Comparison of ENCODE assay signal across 25 cellular contexts in the genomic region with DNA sequence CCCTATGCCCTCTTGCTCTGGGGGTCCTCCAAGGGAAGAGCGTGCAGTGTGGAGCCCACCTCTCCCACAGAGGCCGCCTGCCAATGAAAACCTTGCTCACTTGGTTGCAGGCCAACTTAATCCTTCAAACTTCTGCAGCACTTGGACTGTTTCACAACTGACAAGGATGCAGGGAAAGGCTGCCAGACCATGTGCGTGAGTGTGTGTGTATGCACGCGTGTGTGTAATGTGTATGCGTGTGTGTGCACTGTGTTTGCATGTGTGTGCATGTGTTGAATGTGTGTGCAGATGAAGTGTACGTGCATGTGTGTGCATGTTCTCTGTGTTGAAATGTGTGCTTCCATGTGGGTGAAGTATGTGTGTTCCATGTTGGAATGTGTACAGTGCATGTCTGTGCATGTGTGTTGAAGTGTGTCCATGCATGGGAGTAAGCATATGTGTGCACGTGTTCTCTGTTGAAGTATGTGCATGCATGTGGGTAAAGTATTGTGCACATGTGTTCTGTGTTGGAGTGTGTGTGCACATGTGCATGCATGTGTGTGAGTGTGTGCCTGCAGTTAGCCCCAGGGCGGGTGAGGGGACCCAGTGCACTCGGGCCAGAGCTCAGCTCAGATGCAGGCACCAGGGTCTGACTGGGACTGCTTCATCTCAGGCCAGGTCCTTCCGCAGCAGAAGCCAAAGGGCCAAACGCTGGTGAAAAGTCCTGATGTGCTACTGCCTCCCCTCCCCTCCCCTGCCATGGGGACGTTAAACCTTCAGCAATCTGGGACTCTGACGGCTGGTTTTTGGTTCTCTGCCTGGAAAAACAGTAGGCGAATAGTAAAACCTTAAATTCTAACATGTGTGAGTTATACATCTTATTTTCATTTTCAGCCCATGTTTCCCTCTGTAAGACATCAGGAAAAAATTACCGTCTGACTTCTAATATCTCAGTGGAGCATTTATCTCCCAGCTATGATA.
DNase-seq lines count a peak whose midpoint lies in the region; ATAC-seq and TF ChIP-seq lines count a peak whose summit lies in the region.
"Had no signal": no experiment of that assay in that cellular context is flagged by ENCODE, and none has a peak within 500 bp of the region (broad histone marks: within the 10 kb centered on the region; RNA-seq: fewer than 3 reads in every experiment).

No MANE protein-coding gene starts in this region.

- intact Hi-C loops in heart right ventricle (cut with DNase I), result no loop called here

- peaks cover 3 to 67% (median 31%) of the 10 kb centered on the region in 9 donors for H3K4me1 ChIP-seq in heart right ventricle
- peaks cover 0 to 32% of the 10 kb centered on the region in 2 donors for H3K4me1 ChIP-seq in right atrium auricular region
- peaks cover 14% of the 10 kb centered on the region for H3K4me1 ChIP-seq in adipocyte (ENCODE audit: control insufficient read depth, insufficient read depth, low read length)
- H3K4me1 ChIP-seq in thymus (ENCODE audit: control insufficient read depth, insufficient read depth, low read length), result peaks cover 2% of the 10 kb centered on the region
- H3K4me1 ChIP-seq in BE2C, result no peaks in the 10 kb centered on the region
- H3K4me1 ChIP-seq: HAP-1 had no signal

- no peak for DNase-seq in heart right ventricle
- DNase-seq in right atrium auricular region (ENCODE audit: low spot score), result no peak
- DNase-seq in adipocyte (ENCODE audit: low read depth), result peak; percentile 67
- no peak for DNase-seq in immature natural killer cell
- DNase-seq in BE2C, result no peak
- DNase-seq: ACHN; activated CD4-positive, alpha-beta memory T cell treated with anti-CD3 and anti-CD28 coated beads for 36 hours; activated T-cell treated with anti-CD3 and anti-CD28 coated beads, Interleukin-2, amount 50 U/mL, for 72 hours; CD4-positive, alpha-beta T cell; MG63; NCI-H1694 treated with DMSO at 0.1 percent for 48 hours; NCI-H446; occipital lobe; stimulated activated CD4-positive, alpha-beta T cell treated with anti-CD3 and anti-CD28 coated beads, Interleukin-1b, Interleukin-23, amount 100 ng/mL, for 48 hours; WERI-Rb-1 had no signal

- H3K27me3 ChIP-seq in heart right ventricle (no peaks in the 10 kb centered on the region), right atrium auricular region (no peaks in the 10 kb centered on the region), adipocyte (replicated peaks; ENCODE audit: control insufficient read depth, insufficient read depth, low read length) (no peaks in the 10 kb centered on the region), thymus (ENCODE audit: control insufficient read depth, insufficient read depth) (no peaks in the 10 kb centered on the region), BE2C (no peaks in the 10 kb centered on the region)
- H3K27me3 ChIP-seq: MG63 had no signal

- H3K27ac Mint-ChIP-seq in immature natural killer cell, result peak overlapping the region in 5 of 6 donors; percentile 23 to 77 (median 56)
- H3K27ac Mint-ChIP-seq: activated CD4-positive, alpha-beta memory T cell treated with anti-CD3 and anti-CD28 coated beads for 36 hours; activated T-cell treated with anti-CD3 and anti-CD28 coated beads, Interleukin-2, amount 50 U/mL, for 72 hours; CD4-positive, alpha-beta T cell; IgD-negative memory B cell; stimulated activated naive CD8-positive, alpha-beta T cell treated with anti-CD3 and anti-CD28 coated beads, Interleukin-15, Interleukin-2, amounts not matched to agents 100 ng/mL and 50 ng/mL, for 24 hours; type B pancreatic cell had no signal

- WGBS in heart right ventricle, 2 donors, result 63 to 69% methylated on average over 16 of the region's 16 CpGs
- WGBS in thymus, result 94% methylated on average over 16 of the region's 16 CpGs

- peaks cover 11 to 54% (median 23%) of the 10 kb centered on the region in 3 donors for H3K36me3 Mint-ChIP-seq in immature natural killer cell

- H3K9me3 Mint-ChIP-seq in immature natural killer cell, result no peaks in the 10 kb centered on the region
- H3K9me3 Mint-ChIP-seq: activated CD4-positive, alpha-beta memory T cell treated with anti-CD3 and anti-CD28 coated beads for 36 hours; activated T-cell treated with anti-CD3 and anti-CD28 coated beads, Interleukin-2, amount 50 U/mL, for 72 hours; CD4-positive, alpha-beta T cell; IgD-negative memory B cell; stimulated activated naive CD8-positive, alpha-beta T cell treated with anti-CD3 and anti-CD28 coated beads, Interleukin-15, Interleukin-2, amounts not matched to agents 100 ng/mL and 50 ng/mL, for 24 hours; type B pancreatic cell had no signal

- H3K9ac ChIP-seq in adipocyte (ENCODE audit: low read length), result peak overlapping the region; percentile 53

- H3K36me3 ChIP-seq in heart right ventricle (peaks cover 0 to 100% (median 17%) of the 10 kb centered on the region in 9 donors), right atrium auricular region (peaks cover 22% of the 10 kb centered on the region), adipocyte (ENCODE audit: control insufficient read depth, insufficient read depth, low read length, severe bottlenecking) (no peaks in the 10 kb centered on the region), thymus (ENCODE audit: control insufficient read depth, insufficient read depth) (peaks cover 82% of the 10 kb centered on the region), BE2C (no peaks in the 10 kb centered on the region)
- H3K36me3 ChIP-seq: cardiac muscle cell, HAP-1, MG63, WERI-Rb-1 had no signal

- H3K27me3 Mint-ChIP-seq in immature natural killer cell (ENCODE audit: low read depth in 3 of 3), result peaks cover 0 to 4% (median 0%) of the 10 kb centered on the region in 3 donors
- H3K27me3 Mint-ChIP-seq: activated CD4-positive, alpha-beta memory T cell treated with anti-CD3 and anti-CD28 coated beads for 36 hours; CD4-positive, alpha-beta T cell; IgD-negative memory B cell; stimulated activated naive CD8-positive, alpha-beta T cell treated with anti-CD3 and anti-CD28 coated beads, Interleukin-15, Interleukin-2, amounts not matched to agents 100 ng/mL and 50 ng/mL, for 24 hours had no signal

- H3K9me3 ChIP-seq in heart right ventricle, result no peaks in the 10 kb centered on the region
- no peaks in the 10 kb centered on the region for H3K9me3 ChIP-seq in right atrium auricular region
- H3K9me3 ChIP-seq in adipocyte (ENCODE audit: control insufficient read depth, low read length), result no peaks in the 10 kb centered on the region
- no peaks in the 10 kb centered on the region for H3K9me3 ChIP-seq in thymus (ENCODE audit: control insufficient read depth)
- H3K9me3 ChIP-seq in BE2C, result no peaks in the 10 kb centered on the region
- H3K9me3 ChIP-seq: HAP-1, MG63, mucosa of descending colon had no signal

- H3K4me3 Mint-ChIP-seq in immature natural killer cell, result no peak overlapping the region
- H3K4me3 Mint-ChIP-seq: activated CD4-positive, alpha-beta memory T cell treated with anti-CD3 and anti-CD28 coated beads for 36 hours; activated T-cell treated with anti-CD3 and anti-CD28 coated beads, Interleukin-2, amount 50 U/mL, for 72 hours; CD4-positive, alpha-beta T cell; IgD-negative memory B cell; stimulated activated naive CD8-positive, alpha-beta T cell treated with anti-CD3 and anti-CD28 coated beads, Interleukin-15, Interleukin-2, amounts not matched to agents 100 ng/mL and 50 ng/mL, for 24 hours; type B pancreatic cell had no signal

- no peak overlapping the region for H3K4me3 ChIP-seq in heart right ventricle
- H3K4me3 ChIP-seq in right atrium auricular region, result no peak overlapping the region
- H3K4me3 ChIP-seq in adipocyte (ENCODE audit: low read length), result no peak overlapping the region
- H3K4me3 ChIP-seq in thymus (ENCODE audit: low read length), result no peak overlapping the region
- no peak overlapping the region for H3K4me3 ChIP-seq in BE2C (ENCODE audit: low read depth, low read length)
- H3K4me3 ChIP-seq: cardiac muscle cell, HAP-1, MG63, mucosa of descending colon had no signal

- H3K4me1 Mint-ChIP-seq in immature natural killer cell, result peaks cover 44 to 67% of the 10 kb centered on the region in 2 donors

- no peak for TF ChIP-seq CTCF in heart right ventricle (IDR thresholded peaks at IDR 0.05)
- no peak for TF ChIP-seq CTCF in right atrium auricular region (IDR thresholded peaks at IDR 0.05)
- TF ChIP-seq CTCF in BE2C (IDR thresholded peaks at IDR 0.05; ENCODE audit: low read depth, low read length), result no peak

- ATAC-seq in heart right ventricle, result peak in 1 of 8 donors; percentile 11
- ATAC-seq in HG03439 (IDR thresholded peaks at IDR 0.05; ENCODE audit: unreplicated experiment), result no peak
- ATAC-seq in GM19467 (IDR thresholded peaks at IDR 0.05; ENCODE audit: unreplicated experiment), result no peak
- ATAC-seq: activated T-cell treated with anti-CD3 and anti-CD28 coated beads, Interleukin-2, amount 50 U/mL, for 72 hours had no signal

- H3K27ac ChIP-seq in heart right ventricle, result peak overlapping the region in 8 of 10 donors; percentile 33 to 73 (median 55)
- H3K27ac ChIP-seq in right atrium auricular region, result peak overlapping the region in 1 of 2 donors; percentile 51
- H3K27ac ChIP-seq in thymus (ENCODE audit: low read depth), result peak overlapping the region; percentile 36
- H3K27ac ChIP-seq: cardiac muscle cell, RWPE1, WERI-Rb-1 had no signal
